14 cellular contexts compared by ENCODE assay signal in the genomic region with DNA sequence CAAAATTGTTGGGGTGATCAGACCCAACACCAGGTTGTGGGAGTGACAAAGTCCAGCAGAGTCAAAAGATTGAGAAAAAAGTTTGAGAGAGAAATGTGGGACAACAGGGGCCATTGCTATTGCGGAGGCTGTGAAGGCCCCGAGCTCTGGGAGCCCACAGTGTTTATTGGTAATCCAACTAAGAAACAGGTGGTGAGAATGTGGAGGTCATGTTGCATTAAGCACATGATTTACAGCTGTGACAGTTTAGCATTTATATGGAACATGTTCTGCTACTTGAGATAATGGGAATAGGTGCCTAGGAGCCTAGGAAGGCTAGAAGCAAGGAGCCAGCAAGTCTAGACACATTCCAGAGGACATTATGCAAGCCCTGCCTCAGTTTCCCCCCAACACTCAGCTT. TPM values are rescaled to one million over a fixed set of nuclear protein-coding genes. Genes with fewer than 3 reads are reported as not detected.
DNase-seq lines count a peak whose midpoint lies in the region; ATAC-seq and TF ChIP-seq lines count a peak whose summit lies in the region.
"Not testable (repeated sequence)": the region's sequence is repeated elsewhere in the genome, so short reads cannot be mapped to it uniquely, and the experiment has no call there.
"Had no signal": no experiment of that assay in that cellular context is flagged by ENCODE, and none has a peak within 500 bp of the region (broad histone marks: within the 10 kb centered on the region; RNA-seq: fewer than 3 reads in every experiment).

No MANE protein-coding gene starts in this region.

- not testable (repeated sequence) for H3K9ac ChIP-seq in trophoblast cell (ENCODE audit: low read length)

- peak overlapping the region; percentile 83 for H2AK5ac ChIP-seq in trophoblast cell (ENCODE audit: low read length)

- H4K12ac ChIP-seq in trophoblast cell (ENCODE audit: low read depth, low read length) = not testable (repeated sequence)

- POLR2A ChIA-PET in HEK293T (lab: Yijun Ruan, JAX) = not testable (repeated sequence)

- not testable (repeated sequence) for H3K23ac ChIP-seq in trophoblast cell (ENCODE audit: low read length)

- peak overlapping the region; percentile 16 for H3K18ac ChIP-seq in trophoblast cell (ENCODE audit: low read length)

- peaks cover 15% of the 10 kb centered on the region for H3K4me1 Mint-ChIP-seq in activated naive CD4-positive, alpha-beta T cell treated with anti-CD3 and anti-CD28 coated beads, Interleukin-2, amount 50 U/mL, for 24 hours
- H3K4me1 Mint-ChIP-seq in dendritic cell treated with granulocyte-macrophage colony-stimulating factor and Interleukin-4, amounts not matched to agents 40 ng/mL and 50 ng/mL, for 4 days (ENCODE audit: low read depth) = peaks cover 36% of the 10 kb centered on the region
- H3K4me1 Mint-ChIP-seq in memory B cell; type B pancreatic cell (ENCODE audit: unreplicated experiment): not testable (repeated sequence)

- not testable (repeated sequence) for H3K27me3 Mint-ChIP-seq in activated naive CD4-positive, alpha-beta T cell treated with anti-CD3 and anti-CD28 coated beads, Interleukin-2, amount 50 U/mL, for 24 hours; dendritic cell treated with granulocyte-macrophage colony-stimulating factor and Interleukin-4, amounts not matched to agents 40 ng/mL and 50 ng/mL, for 4 days; memory B cell; type B pancreatic cell

- peak overlapping the region; percentile 77 for H2BK12ac ChIP-seq in trophoblast cell (ENCODE audit: low read length)

- H3K14ac ChIP-seq in trophoblast cell (ENCODE audit: low read length) = peak overlapping the region; percentile 68

- H3K79me1 ChIP-seq in trophoblast cell (ENCODE audit: low read length) = peaks cover 19% of the 10 kb centered on the region

- peak overlapping the region; percentile 47 for H3K4ac ChIP-seq in trophoblast cell (ENCODE audit: low read depth, low read length)

- H3K4me3 ChIP-seq in trophoblast cell (ENCODE audit: low read depth, low read length) = not testable (repeated sequence)

- not testable (repeated sequence) for H3K9me3 ChIP-seq in trophoblast cell (ENCODE audit: insufficient read depth, low read depth, low read length)

- H3K27ac Mint-ChIP-seq in activated naive CD4-positive, alpha-beta T cell treated with anti-CD3 and anti-CD28 coated beads, Interleukin-2, amount 50 U/mL, for 24 hours = peak overlapping the region; percentile 75
- peak overlapping the region; percentile 37 for H3K27ac Mint-ChIP-seq in dendritic cell treated with granulocyte-macrophage colony-stimulating factor and Interleukin-4, amounts not matched to agents 40 ng/mL and 50 ng/mL, for 4 days
- peak overlapping the region; percentile 62 for H3K27ac Mint-ChIP-seq in memory B cell
- H3K27ac Mint-ChIP-seq in type B pancreatic cell = not testable (repeated sequence)

- H3K79me2 ChIP-seq in trophoblast cell (ENCODE audit: control insufficient read depth, insufficient read depth, low read length, poor library complexity) = peaks cover 19% of the 10 kb centered on the region

- peak overlapping the region; percentile 71 for H2BK5ac ChIP-seq in trophoblast cell (ENCODE audit: low read depth, low read length, poor library complexity)

- not testable (repeated sequence) for H3K27me3 ChIP-seq in trophoblast cell (ENCODE audit: insufficient read depth, low read length)

- not testable (repeated sequence) for H3K4me3 Mint-ChIP-seq in activated naive CD4-positive, alpha-beta T cell treated with anti-CD3 and anti-CD28 coated beads, Interleukin-2, amount 50 U/mL, for 24 hours; dendritic cell treated with granulocyte-macrophage colony-stimulating factor and Interleukin-4, amounts not matched to agents 40 ng/mL and 50 ng/mL, for 4 days; memory B cell
- H3K4me3 Mint-ChIP-seq in type B pancreatic cell = peak overlapping the region; percentile 46

- intact Hi-C loops in dendritic cell treated with granulocyte-macrophage colony-stimulating factor and Interleukin-4, amounts not matched to agents 40 ng/mL and 50 ng/mL, for 4 days (cut with micrococcal nuclease) = not testable (repeated sequence)

- H3K9me3 Mint-ChIP-seq in activated naive CD4-positive, alpha-beta T cell treated with anti-CD3 and anti-CD28 coated beads, Interleukin-2, amount 50 U/mL, for 24 hours; dendritic cell treated with granulocyte-macrophage colony-stimulating factor and Interleukin-4, amounts not matched to agents 40 ng/mL and 50 ng/mL, for 4 days; memory B cell: not testable (repeated sequence)
- peaks cover 11% of the 10 kb centered on the region for H3K9me3 Mint-ChIP-seq in type B pancreatic cell

- ATAC-seq in memory B cell (ENCODE audit: low read depth) = not testable (repeated sequence)

- CTCF ChIA-PET in HEK293T (lab: Yijun Ruan, JAX) = not testable (repeated sequence)

- H3K36me3 Mint-ChIP-seq in activated naive CD4-positive, alpha-beta T cell treated with anti-CD3 and anti-CD28 coated beads, Interleukin-2, amount 50 U/mL, for 24 hours; memory B cell; type B pancreatic cell: not testable (repeated sequence)
- peaks cover 12% of the 10 kb centered on the region for H3K36me3 Mint-ChIP-seq in dendritic cell treated with granulocyte-macrophage colony-stimulating factor and Interleukin-4, amounts not matched to agents 40 ng/mL and 50 ng/mL, for 4 days (ENCODE audit: low read depth)

- H2AFZ ChIP-seq in trophoblast cell (ENCODE audit: insufficient read depth, low read length, poor library complexity) = not testable (repeated sequence)

- not testable (repeated sequence) for TF ChIP-seq CTCF in type B pancreatic cell (conservative IDR thresholded peaks at IDR 0.05)

- DNase-seq in HEK293T (ENCODE audit: extremely low spot score); memory B cell (ENCODE audit: low spot score in 2 of 2); type B pancreatic cell (ENCODE audit: extremely low spot score, unreplicated experiment): not testable (repeated sequence)
- DNase-seq in NCI-H524 (lab: John Stamatoyannopoulos, UW) = peak; percentile 36 to 79
- DNase-seq in NCI-H82 treated with DMSO at 0.1 percent for 48 hours (lab: John Stamatoyannopoulos, UW; ENCODE audit: unreplicated experiment) = peak; percentile 48
- DNase-seq in trophoblast cell = peak in 1 of 2 donors; percentile 13

- peak overlapping the region; percentile 94 for H2BK120ac ChIP-seq in trophoblast cell (ENCODE audit: insufficient read depth, low read length, poor library complexity)

- H3K4me2 ChIP-seq in trophoblast cell (ENCODE audit: low read length) = not testable (repeated sequence)

- H3K4me1 ChIP-seq in trophoblast cell (ENCODE audit: control insufficient read depth in 1 of 2, insufficient read depth in 2 of 2, low read length in 2 of 2) = peaks cover 3 to 12% of the 10 kb centered on the region in 2 experiments

- H3K36me3 ChIP-seq in trophoblast cell (ENCODE audit: control insufficient read depth in 1 of 2, insufficient read depth in 2 of 2, low read length in 2 of 2) = not testable (repeated sequence)

- peak overlapping the region; percentile 91 for H4K91ac ChIP-seq in trophoblast cell (ENCODE audit: low read depth, low read length)

- WGBS in trophoblast cell (ENCODE audit: extremely low coverage, insufficient coverage, insufficient read length) = no CpG with 5 or more reads among the region's 2 CpGs

- peak overlapping the region; percentile 76 for H4K8ac ChIP-seq in trophoblast cell (ENCODE audit: low read depth, low read length)

- peak overlapping the region; percentile 84 for H3K27ac ChIP-seq in trophoblast cell (ENCODE audit: low read depth, low read length)

TF ChIP-seq in HEK293T, 16 proteins besides CTCF, POLR2A, EP300 and RAD21:
- TF ChIP-seq, protein P1, sequence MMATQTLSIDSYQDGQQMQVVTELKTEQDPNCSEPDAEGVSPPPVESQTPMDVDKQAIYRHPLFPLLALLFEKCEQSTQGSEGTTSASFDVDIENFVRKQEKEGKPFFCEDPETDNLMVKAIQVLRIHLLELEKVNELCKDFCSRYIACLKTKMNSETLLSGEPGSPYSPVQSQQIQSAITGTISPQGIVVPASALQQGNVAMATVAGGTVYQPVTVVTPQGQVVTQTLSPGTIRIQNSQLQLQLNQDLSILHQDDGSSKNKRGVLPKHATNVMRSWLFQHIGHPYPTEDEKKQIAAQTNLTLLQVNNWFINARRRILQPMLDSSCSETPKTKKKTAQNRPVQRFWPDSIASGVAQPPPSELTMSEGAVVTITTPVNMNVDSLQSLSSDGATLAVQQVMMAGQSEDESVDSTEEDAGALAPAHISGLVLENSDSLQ (IDR thresholded peaks at IDR 0.05) = peak; percentile 78

RNA-seq across cellular contexts. Expression of a gene that starts 2.6 kb away (rescaled TPM):
- 65.4 and 66.9 TPM in 2 replicates for polyA plus RNA-seq in trophoblast cell (2013)
- 29.5 and 36.0 TPM in 2 replicates for total RNA-seq in type B pancreatic cell (ENCODE audit: low replicate concordance)

RNA-seq across cellular contexts. Expression of a gene that starts 36.7 kb away (rescaled TPM):
- polyA plus RNA-seq in trophoblast cell (2013) = 0.04 TPM in 1 of 2 replicates, not detected in the other
- 0.80 and 1.5 TPM in 2 replicates for total RNA-seq in type B pancreatic cell (ENCODE audit: low replicate concordance)
- total RNA-seq: CD4-positive, alpha-beta memory T cell; HFFc6; HT1080; IMR-90 had no signal
- polyA plus RNA-seq: BJ; CD4-positive, alpha-beta memory T cell; GM23338; IMR-90 had no signal

RNA-seq across cellular contexts. Expression of a gene that starts 37.8 kb away (rescaled TPM):
- 37.3 and 39.8 TPM in 2 replicates for polyA plus RNA-seq in trophoblast cell (2013)
- 40.9 and 45.8 TPM in 2 replicates for total RNA-seq in type B pancreatic cell (ENCODE audit: low replicate concordance)
